10 cellular contexts compared by ENCODE assay signal in genomic region chr16:3490911-3491629, GRCh38. TPM values are rescaled to one million over a fixed set of nuclear protein-coding genes. Genes with fewer than 3 reads are reported as not detected.
A peak's percentile ranks its signal among the peaks of the same experiment; 100 is the strongest.
DNase-seq lines count a peak whose midpoint lies in the region; ATAC-seq and TF ChIP-seq lines count a peak whose summit lies in the region.
"Had no signal": no experiment of that assay in that cellular context is flagged by ENCODE, and none has a peak within 500 bp of the region (broad histone marks: within the 10 kb centered on the region; RNA-seq: fewer than 3 reads in every experiment).

No MANE protein-coding gene starts in this region.

- RAD21 ChIA-PET in HCT116 (lab: Charles Lee; ENCODE audit: low non-redundant PET in 1 of 2, low total read pairs in 2 of 2, uncharacterized antibody in 2 of 2, unreplicated experiment in 2 of 2) = no interaction called here

- H2AFZ ChIP-seq in HCT116 (ENCODE audit: low read depth, low read length, poor library complexity, severe bottlenecking) = no peak overlapping the region

- 0 out of 6 replicates have a peak, but pooled peaks of 1 of the 3 experiments have one; percentile 8 for TF ChIP-seq CTCF in HCT116 (IDR thresholded peaks at IDR 0.05 in 2 of 3, conservative IDR thresholded peaks at IDR 0.05 in 1 of 3; ENCODE audit: borderline replicate concordance in 1 of 3, insufficient read depth in 1 of 3, low read depth in 2 of 3, low read length in 2 of 3)
- TF ChIP-seq CTCF in lower lobe of right lung (IDR thresholded peaks at IDR 0.05) = no peak

- H3K4me2 ChIP-seq in HCT116 (ENCODE audit: low read length) = no peak overlapping the region

- H3K79me2 ChIP-seq in HCT116 (ENCODE audit: insufficient read depth, low read length) = no peaks in the 10 kb centered on the region

- H3K9ac ChIP-seq in HCT116 (ENCODE audit: low read length) = no peak overlapping the region

- H3K36me3 ChIP-seq in HCT116 (ENCODE audit: control insufficient read depth in 1 of 2, insufficient read depth in 2 of 2, low read length in 2 of 2) (no peaks in the 10 kb centered on the region; a peak in 1 of 4 replicates), lower lobe of right lung (peaks cover 19% of the 10 kb centered on the region)

- no peak for TF ChIP-seq POLR2A in HCT116 (IDR thresholded peaks at IDR 0.05; ENCODE audit: borderline replicate concordance, extremely low read depth, insufficient read depth, insufficient read length)

- BruUV-seq in HCT116 (replicated peaks; lab: Mats Ljungman, UMichigan) = no TSS peak

- H3K9me3 ChIP-seq in HCT116 (ENCODE audit: control insufficient read depth in 1 of 2, insufficient read depth in 1 of 2, low read depth in 1 of 2, low read length in 2 of 2) = no peaks in the 10 kb centered on the region
- no peaks in the 10 kb centered on the region for H3K9me3 ChIP-seq in lower lobe of right lung
- H3K9me3 ChIP-seq: Peyer's patch had no signal

- no peaks in the 10 kb centered on the region for H3K9me2 ChIP-seq in HCT116 (ENCODE audit: insufficient read depth)

- CTCF ChIA-PET in HCT116 (lab: Charles Lee) = interaction anchor here (0.6 kb wide), 1 partner anchor 29 kb away, joined by 4 read pairs; no protein-coding TSS in a partner anchor

- H3K4me1 ChIP-seq in HCT116 (ENCODE audit: control insufficient read depth in 1 of 2, insufficient read depth in 2 of 2, low read length in 2 of 2) (no peaks in the 10 kb centered on the region), lower lobe of right lung (no peaks in the 10 kb centered on the region)
- H3K4me1 ChIP-seq: Peyer's patch had no signal

- POLR2A ChIA-PET in HCT116 (lab: Charles Lee) = no interaction called here

- peak; percentile 11 for DNase-seq in DMS79 treated with DMSO at 0.1 percent for 48 hours (lab: John Stamatoyannopoulos, UW)
- DNase-seq in HCT116 (ENCODE audit: low read depth, low spot score) = no peak
- peak; percentile 77 for DNase-seq in SK-N-DZ (ENCODE audit: low spot score)
- peak; percentile 41 for DNase-seq in lower lobe of right lung
- DNase-seq in stimulated activated naive CD4-positive, alpha-beta T cell (lab: John Stamatoyannopoulos, UW) = no peak
- DNase-seq: hypothalamus had no signal

- H4K20me1 ChIP-seq in HCT116 (ENCODE audit: insufficient read depth) = no peaks in the 10 kb centered on the region

- H3K27me3 ChIP-seq in HCT116 (ENCODE audit: insufficient read depth, low read length) = no peaks in the 10 kb centered on the region
- H3K27me3 ChIP-seq in lower lobe of right lung (ENCODE audit: low read depth) = no peaks in the 10 kb centered on the region
- H3K27me3 ChIP-seq: Peyer's patch had no signal

- 0 out of 2 replicates have a peak, but pooled peaks have one; percentile 16 for ATAC-seq in HCT116
- ATAC-seq in lower lobe of right lung = peak in 1 of 2 donors; percentile 13
- no peak for ATAC-seq in HG03565 (IDR thresholded peaks at IDR 0.05; ENCODE audit: unreplicated experiment)
- no peak for ATAC-seq in GM21825 (IDR thresholded peaks at IDR 0.05; ENCODE audit: unreplicated experiment)

- no peak overlapping the region for H3K4me3 ChIP-seq in HCT116 (replicated peaks in 1 of 2; ENCODE audit: low read depth in 1 of 2, low read length in 2 of 2)
- H3K4me3 ChIP-seq in lower lobe of right lung = no peak overlapping the region
- H3K4me3 ChIP-seq: Peyer's patch had no signal

- intact Hi-C loops in HCT116 (cut with micrococcal nuclease) = no loop called here
- intact Hi-C loops in lower lobe of right lung (cut with DNase I) = no loop called here

- H3K27ac ChIP-seq in HCT116 (ENCODE audit: low read depth, low read length) (no peak overlapping the region), lower lobe of right lung (no peak overlapping the region)
- H3K27ac ChIP-seq: Peyer's patch had no signal

- peak; percentile 38 for TF ChIP-seq RAD21 in HCT116 (IDR thresholded peaks at IDR 0.05; ENCODE audit: low read depth)

TF ChIP-seq in HCT116, 20 proteins besides CTCF, POLR2A, EP300 and RAD21:
- no peak for TF ChIP-seq EZH2phosphoT487 (IDR thresholded peaks at IDR 0.05; ENCODE audit: borderline replicate concordance)
- no peak for TF ChIP-seq CBX3 (IDR thresholded peaks at IDR 0.05; ENCODE audit: low read depth)
- no peak for TF ChIP-seq TCF7L2 (IDR thresholded peaks at IDR 0.05; ENCODE audit: borderline replicate concordance, extremely low read depth, insufficient read depth, insufficient read length)
- no peak for TF ChIP-seq SIN3A (IDR thresholded peaks at IDR 0.05; ENCODE audit: low read depth)
- no peak for TF ChIP-seq POLR2AphosphoS5 (IDR thresholded peaks at IDR 0.05; ENCODE audit: low read depth, low read length)
- TF ChIP-seq MAX (IDR thresholded peaks at IDR 0.05) = no peak
- TF ChIP-seq ELF1 (IDR thresholded peaks at IDR 0.05; ENCODE audit: borderline replicate concordance, low read depth) = no peak
- no peak for TF ChIP-seq JUND (IDR thresholded peaks at IDR 0.05)
- TF ChIP-seq FOSL1 (IDR thresholded peaks at IDR 0.05; ENCODE audit: low read depth) = no peak
- no peak for TF ChIP-seq SRF (IDR thresholded peaks at IDR 0.05; ENCODE audit: low read depth)
- TF ChIP-seq REST (IDR thresholded peaks at IDR 0.05; ENCODE audit: low read depth) = no peak
- TF ChIP-seq YY1 (IDR thresholded peaks at IDR 0.05; ENCODE audit: extremely low read depth, insufficient replicate concordance, low read depth, low read length) = no peak
TF ChIP-seq in HCT116: peak in this region for 0.

RNA-seq across cellular contexts. Expression of gene C16orf90, which starts 4.2 kb away (rescaled TPM):
- not detected for total RNA-seq in HCT116 (2021; ENCODE audit: unreplicated experiment)
- polyA plus RNA-seq in HCT116 (2012) = not detected in 2 replicates
- not detected in 2 replicates for polyA plus RNA-seq in SK-N-DZ (2014; cell fraction: cytosol; rRNA removed)
- not detected in 2 replicates for polyA plus RNA-seq in SK-N-DZ (2014; cell fraction: nucleus; rRNA removed)
- not detected for total RNA-seq in lower lobe of right lung
- total RNA-seq: dermis microvascular lymphatic vessel endothelial cell, Peyer's patch had no signal

RNA-seq across cellular contexts. Expression of gene CLUAP1, which starts 9.7 kb away (rescaled TPM):
- total RNA-seq in HCT116 (2021; ENCODE audit: unreplicated experiment) = 27.4 TPM
- 18.8 and 23.3 TPM in 2 replicates for polyA plus RNA-seq in HCT116 (2012)
- 16.0 and 22.4 TPM in 2 replicates for polyA plus RNA-seq in SK-N-DZ (2014; cell fraction: cytosol; rRNA removed)
- polyA plus RNA-seq in SK-N-DZ (2014; cell fraction: nucleus; rRNA removed) = 12.6 and 13.5 TPM in 2 replicates
- 30.3 TPM for total RNA-seq in lower lobe of right lung

RNA-seq across cellular contexts. Expression of gene NAA60, which starts 47.6 kb away (rescaled TPM):
- total RNA-seq in HCT116 (2021; ENCODE audit: unreplicated experiment) (32.2 TPM), lower lobe of right lung (56.3 TPM)
- 24.6 and 25.4 TPM in 2 replicates for polyA plus RNA-seq in HCT116 (2012)
- polyA plus RNA-seq in SK-N-DZ (2014; cell fraction: cytosol; rRNA removed) = 10.3 and 14.5 TPM in 2 replicates
- polyA plus RNA-seq in SK-N-DZ (2014; cell fraction: nucleus; rRNA removed) = 14.1 and 41.3 TPM in 2 replicates

RNA-seq across cellular contexts. Expression of gene ZNF597, which starts 47.8 kb away (rescaled TPM):
- 3.2 TPM for total RNA-seq in HCT116 (2021; ENCODE audit: unreplicated experiment)
- 0.95 and 1.1 TPM in 2 replicates for polyA plus RNA-seq in HCT116 (2012)
- 1.5 and 1.9 TPM in 2 replicates for polyA plus RNA-seq in SK-N-DZ (2014; cell fraction: cytosol; rRNA removed)
- 1.6 and 3.4 TPM in 2 replicates for polyA plus RNA-seq in SK-N-DZ (2014; cell fraction: nucleus; rRNA removed)
- 4.4 TPM for total RNA-seq in lower lobe of right lung

Comparison
In these comparisons a context has a peak if more than half of its experiments do, and no peak if none do; other contexts are left out.
1. DNase-seq: peak in DMS79 treated with DMSO at 0.1 percent for 48 hours (single experiment), SK-N-DZ (single experiment) and lower lobe of right lung (single experiment); none in HCT116 (single experiment) and stimulated activated naive CD4-positive, alpha-beta T cell (0 of 6).